In the genomic region with DNA sequence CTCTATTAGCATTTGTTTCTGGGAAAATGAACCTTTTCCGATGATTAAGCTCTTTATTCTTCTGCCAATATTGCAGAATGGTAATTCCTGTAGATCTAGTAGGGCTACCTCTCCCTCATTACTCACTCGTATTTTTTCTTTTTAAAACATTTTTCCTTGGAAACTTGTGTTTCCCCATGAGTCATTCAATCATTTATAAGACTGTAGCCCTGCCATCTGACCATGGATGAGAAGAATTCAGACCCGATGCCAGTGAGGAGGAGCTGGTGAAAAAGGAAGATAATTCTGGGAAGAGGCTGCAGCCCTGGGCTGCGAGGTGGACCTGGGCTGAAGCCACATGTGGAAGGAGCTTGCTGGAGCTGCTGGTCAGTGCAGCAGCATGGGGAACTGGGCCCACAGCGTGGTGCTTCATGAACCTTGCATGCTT, we compare ENCODE assay signal across 1 cellular context.
TF ChIP-seq lines count a peak whose summit lies in the region.

No MANE protein-coding gene starts in this region.

TF ChIP-seq in SK-N-SH treated with all-trans-retinoic acid at 6 μM for 48 hours, 23 proteins besides CTCF, POLR2A, EP300 and RAD21 (continued from another document):
- no peak for TF ChIP-seq PPARA (CRISPR knock-in tag; IDR thresholded peaks at IDR 0.05; ENCODE audit: borderline replicate concordance)
- no peak for TF ChIP-seq ZNF70 (CRISPR knock-in tag; IDR thresholded peaks at IDR 0.05)
- TF ChIP-seq CSDC2 (CRISPR knock-in tag; IDR thresholded peaks at IDR 0.05): no peak
- no peak for TF ChIP-seq OSR1 (CRISPR knock-in tag; IDR thresholded peaks at IDR 0.05)
- no peak for TF ChIP-seq ARNTL (CRISPR knock-in tag; IDR thresholded peaks at IDR 0.05; ENCODE audit: borderline replicate concordance, low read depth)
- no peak for TF ChIP-seq ZFP30 (CRISPR knock-in tag; IDR thresholded peaks at IDR 0.05)
- TF ChIP-seq ESRRG (CRISPR knock-in tag; IDR thresholded peaks at IDR 0.05): no peak
